9 cellular contexts compared by ENCODE assay signal in the genomic region with DNA sequence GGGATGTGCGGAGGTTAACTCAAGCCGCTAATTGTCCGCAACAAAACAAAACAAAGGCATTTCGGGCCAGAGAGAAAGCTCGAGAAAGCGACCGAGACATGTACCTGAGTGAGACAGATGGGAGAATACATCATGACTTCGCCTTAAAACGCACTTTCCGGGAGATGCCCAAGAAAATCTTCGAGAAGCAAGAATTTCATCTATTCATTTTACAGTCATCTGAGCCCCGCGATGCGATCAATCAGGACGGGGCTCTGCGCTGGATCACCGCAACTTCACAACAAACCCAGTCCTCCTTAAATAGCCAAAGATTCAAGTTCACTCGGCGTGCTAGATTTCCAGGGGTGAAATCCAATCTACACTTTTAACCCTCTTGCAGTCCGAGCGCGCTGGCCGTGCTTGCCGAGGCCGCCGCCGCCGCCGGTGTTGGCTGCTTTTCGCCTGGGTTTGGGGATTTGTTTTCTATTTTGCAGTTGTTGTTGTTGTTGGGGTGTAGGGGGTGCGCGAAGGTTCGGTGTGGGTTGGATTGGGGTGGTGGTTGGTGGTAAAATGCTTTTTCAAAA. TPM values are rescaled to one million over a fixed set of nuclear protein-coding genes. Genes with fewer than 3 reads are reported as not detected.
A peak's percentile ranks its signal among the peaks of the same experiment; 100 is the strongest.
DNase-seq lines count a peak whose midpoint lies in the region; ATAC-seq and TF ChIP-seq lines count a peak whose summit lies in the region.
"Had no signal": no experiment of that assay in that cellular context is flagged by ENCODE, and none has a peak within 500 bp of the region (broad histone marks: within the 10 kb centered on the region; RNA-seq: fewer than 3 reads in every experiment).

No MANE protein-coding gene starts in this region.

- H3K4me3 ChIP-seq in SJSA1: peak overlapping the region; percentile 59
- H3K4me3 ChIP-seq in mesodermal cell (ENCODE audit: extremely low read depth, insufficient read depth, low read length, poor library complexity, severe bottlenecking): peak overlapping the region; percentile 53
- H3K4me3 ChIP-seq in uterus: peak overlapping the region; percentile 63 to 87

- no peak for TF ChIP-seq POLR2A in uterus (IDR thresholded peaks at IDR 0.05)

- no peaks in the 10 kb centered on the region for H3K36me3 ChIP-seq in SJSA1
- H3K36me3 ChIP-seq in mesodermal cell (ENCODE audit: control insufficient read depth, insufficient read depth, low read length): no peaks in the 10 kb centered on the region
- H3K36me3 ChIP-seq in uterus: no peaks in the 10 kb centered on the region

- H3K27ac ChIP-seq in SJSA1: peak overlapping the region; percentile 60
- no peak overlapping the region for H3K27ac ChIP-seq in mesodermal cell (ENCODE audit: low read depth, low read length, severe bottlenecking)
- peak overlapping the region; percentile 98 to 100 for H3K27ac ChIP-seq in uterus

- H3K4me1 ChIP-seq in SJSA1 (replicated peaks) (peaks cover 3% of the 10 kb centered on the region; the same call in 1 of the 2 replicates), mesodermal cell (ENCODE audit: control insufficient read depth, insufficient read depth, low read length, poor library complexity, severe bottlenecking) (peaks cover 3% of the 10 kb centered on the region), uterus (no peaks in the 10 kb centered on the region)

- H3K27me3 ChIP-seq in SJSA1 (replicated peaks): no peaks in the 10 kb centered on the region
- no peaks in the 10 kb centered on the region for H3K27me3 ChIP-seq in uterus

- WGBS in mesodermal cell (ENCODE audit: insufficient coverage in 2 of 2), 2 experiments: 0% methylated on average over 14 to 30 of the region's 33 CpGs

- intact Hi-C loops in uterus (cut with DNase I; ENCODE audit: low total_unique reads): loop anchor here (5.0 kb wide), 1 partner anchor 41 kb away; no protein-coding TSS in a partner anchor

- no peak for ATAC-seq in HG03378 (IDR thresholded peaks at IDR 0.05; ENCODE audit: unreplicated experiment)

- DNase-seq in NCI-H345 treated with DMSO at 0.1 percent for 48 hours (lab: John Stamatoyannopoulos, UW; ENCODE audit: unreplicated experiment): peak; percentile 7
- no peak for DNase-seq in NCI-H345 (lab: John Stamatoyannopoulos, UW)
- peak in 1 of 2 experiments; percentile 27 for DNase-seq in SJSA1 (ENCODE audit: low read depth in 1 of 2, low spot score in 2 of 2)
- peak; percentile 58 for DNase-seq in ecto neural progenitor cell (ENCODE audit: low spot score)
- no peak for DNase-seq in uterus
- DNase-seq in HPDE6-E6E7 (ENCODE audit: extremely low spot score): no peak

- H3K9me3 ChIP-seq in SJSA1 (replicated peaks) (no peaks in the 10 kb centered on the region), mesodermal cell (ENCODE audit: control insufficient read depth, low read length) (no peaks in the 10 kb centered on the region), uterus (no peaks in the 10 kb centered on the region)

- no peak for TF ChIP-seq CTCF in uterus (IDR thresholded peaks at IDR 0.05)

RNA-seq across cellular contexts. Expression of gene NFIB, which starts 0.5 kb away (rescaled TPM):
- 7.6 TPM in 2 replicates for total RNA-seq in SJSA1 (2014; rRNA removed; shearing (Covaris generic))
- polyA plus RNA-seq in mesodermal cell (2013, experiment 1 of 2): 1.9 TPM
- polyA plus RNA-seq in mesodermal cell (2013, experiment 2 of 2): 1.7 TPM
- 100 to 1,000 TPM in 3 of 4 donors, 10 to 100 TPM in 1; 85.3 to 173 (median 115) TPM for total RNA-seq in uterus
- total RNA-seq: activated CD8-positive, alpha-beta memory T cell treated with anti-CD3 and anti-CD28 coated beads for 36 hours had no signal

Comparison
In these comparisons a context has a peak if more than half of its experiments do, and no peak if none do; other contexts are left out.
1. DNase-seq: peak in NCI-H345 treated with DMSO at 0.1 percent for 48 hours (single experiment) and ecto neural progenitor cell (single experiment); none in NCI-H345 (single experiment), uterus (0 of 2) and HPDE6-E6E7 (single experiment).
2. RNA of gene NFIB, which starts 0.5 kb away (total RNA-seq): 85.3 to 173 TPM in uterus; 7.6 TPM in SJSA1; every median in the first group is over 10 times any median in the second.
3. Peak in every context shown above with its lines, with median percentiles within 50 percentile points of each other: H3K4me3 ChIP-seq.